In genomic region chr7:132161231-132161915, GRCh38 we compare ENCODE assay signal across 1 cellular context.
TF ChIP-seq lines count a peak whose summit lies in the region.

No MANE protein-coding gene starts in this region.

TF ChIP-seq in WTC11, 78 proteins besides CTCF, POLR2A, EP300 and RAD21 (continued from another document):
- TF ChIP-seq, protein P1, sequence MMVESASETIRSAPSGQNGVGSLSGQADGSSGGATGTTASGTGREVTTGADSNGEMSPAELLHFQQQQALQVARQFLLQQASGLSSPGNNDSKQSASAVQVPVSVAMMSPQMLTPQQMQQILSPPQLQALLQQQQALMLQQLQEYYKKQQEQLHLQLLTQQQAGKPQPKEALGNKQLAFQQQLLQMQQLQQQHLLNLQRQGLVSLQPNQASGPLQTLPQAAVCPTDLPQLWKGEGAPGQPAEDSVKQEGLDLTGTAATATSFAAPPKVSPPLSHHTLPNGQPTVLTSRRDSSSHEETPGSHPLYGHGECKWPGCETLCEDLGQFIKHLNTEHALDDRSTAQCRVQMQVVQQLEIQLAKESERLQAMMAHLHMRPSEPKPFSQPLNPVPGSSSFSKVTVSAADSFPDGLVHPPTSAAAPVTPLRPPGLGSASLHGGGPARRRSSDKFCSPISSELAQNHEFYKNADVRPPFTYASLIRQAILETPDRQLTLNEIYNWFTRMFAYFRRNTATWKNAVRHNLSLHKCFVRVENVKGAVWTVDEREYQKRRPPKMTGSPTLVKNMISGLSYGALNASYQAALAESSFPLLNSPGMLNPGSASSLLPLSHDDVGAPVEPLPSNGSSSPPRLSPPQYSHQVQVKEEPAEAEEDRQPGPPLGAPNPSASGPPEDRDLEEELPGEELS (CRISPR knock-in tag; IDR thresholded peaks at IDR 0.05): no peak
- TF ChIP-seq TP53 (CRISPR knock-in tag; IDR thresholded peaks at IDR 0.05) (no peak), IRF2 (CRISPR knock-in tag; IDR thresholded peaks at IDR 0.05; ENCODE audit: borderline replicate concordance, low read depth) (no peak)
